ENCODE assay signal across 22 cellular contexts in genomic region chr17:12118617-12119016, GRCh38.
"Had no signal": no experiment of that assay in that cellular context is flagged by ENCODE, and none has a peak within 500 bp of the region (broad histone marks: within the 10 kb centered on the region; RNA-seq: fewer than 3 reads in every experiment).

No MANE protein-coding gene starts in this region.

- FAIRE-seq: endometrium, kidney had no signal

- H3K27ac ChIP-seq: body of pancreas, lower lobe of right lung, sigmoid colon, stomach, suprapubic skin, transverse colon, vagina had no signal

- H3K27me3 ChIP-seq: body of pancreas, sigmoid colon, stomach, suprapubic skin, transverse colon, vagina had no signal

- H3K4me3 ChIP-seq: body of pancreas, lower lobe of right lung, sigmoid colon, smooth muscle cell, stomach, suprapubic skin, transverse colon, vagina had no signal

- H3K9me3 ChIP-seq: body of pancreas, lower lobe of right lung, sigmoid colon, stomach, suprapubic skin, transverse colon, vagina had no signal

- DNase-seq: activated gamma-delta T cell treated with Interleukin-2 at 50 U/mL for 16 hours; activated T-cell treated with anti-CD3 and anti-CD28 coated beads, Interleukin-2, amount 50 U/mL, for 1 hour; anterior cingulate cortex; body of pancreas; caudate nucleus; effector CD4-positive, alpha-beta T cell; kidney; lower lobe of right lung; naive thymus-derived CD8-positive, alpha-beta T cell; retina; sigmoid colon; stimulated activated CD4-positive, alpha-beta T cell treated with anti-CD3 and anti-CD28 coated beads, Interleukin-15, amount 100 ng/mL, for 24 hours; stomach; T-helper 9 cell; transverse colon had no signal

- ATAC-seq: body of pancreas; left lobe of liver; lower lobe of right lung; naive thymus-derived CD8-positive, alpha-beta T cell; stimulated activated memory B cell treated with anti-CD40 and anti-IgM and Interleukin-4, amounts not matched to agents 10 μg/mL and 1 μg/mL and 100 μg/mL, for 72 hours; WTC11 had no signal

- H3K4me1 ChIP-seq: body of pancreas, lower lobe of right lung, sigmoid colon, transverse colon had no signal
